In the genomic region with DNA sequence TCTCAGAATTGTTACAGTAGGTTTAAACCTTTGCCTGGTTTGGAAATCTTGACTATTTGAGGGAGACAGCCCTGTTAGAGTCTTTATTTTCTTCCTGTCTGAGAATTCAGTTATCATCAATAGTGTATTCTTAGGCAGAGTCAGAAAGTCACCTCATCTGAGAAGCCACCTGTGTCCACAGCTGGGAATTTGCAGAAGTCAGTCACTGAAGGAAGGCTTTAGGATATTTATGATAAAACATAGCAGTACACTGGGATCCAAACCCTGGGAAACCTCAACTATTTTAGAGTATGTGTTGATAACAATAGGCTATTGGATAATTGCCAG, we compare ENCODE assay signal across 8 cellular contexts.
DNase-seq lines count a peak whose midpoint lies in the region; ATAC-seq, FAIRE-seq and TF ChIP-seq lines count a peak whose summit lies in the region.
"Not testable (repeated sequence)": the region's sequence is repeated elsewhere in the genome, so short reads cannot be mapped to it uniquely, and the experiment has no call there.

No MANE protein-coding gene starts in this region.

- not testable (repeated sequence) for H4K20me1 ChIP-seq in keratinocyte (ENCODE audit: control insufficient read depth, extremely low read depth, insufficient read depth, low read length)

- not testable (repeated sequence) for H3K27ac ChIP-seq in keratinocyte (ENCODE audit: control insufficient read depth, insufficient read depth, low read length)

- H3K4me1 ChIP-seq in keratinocyte (ENCODE audit: control insufficient read depth, extremely low read depth, insufficient read depth, low read length): not testable (repeated sequence)

- not testable (repeated sequence) for TF ChIP-seq CTCF in keratinocyte (optimal IDR thresholded peaks at IDR 0.05 in 1 of 3, IDR thresholded peaks at IDR 0.05 in 1 of 3, conservative IDR thresholded peaks at IDR 0.05 in 1 of 3; ENCODE audit: extremely low read depth in 1 of 3, insufficient read depth in 2 of 3, low read length in 3 of 3)

- dilution Hi-C loops in keratinocyte (cut with MboI; ENCODE audit: extremely low pct_ligation_motif_present, low sequenced_read_pairs): not testable (repeated sequence)

- H2AFZ ChIP-seq in keratinocyte (ENCODE audit: control insufficient read depth, low read length): not testable (repeated sequence)

- ATAC-seq in GM18520 (IDR thresholded peaks at IDR 0.05; ENCODE audit: unreplicated experiment): peak; percentile 16
- peak; percentile 39 for ATAC-seq in GM19372 (IDR thresholded peaks at IDR 0.05; ENCODE audit: low read depth, unreplicated experiment)
- peak; percentile 55 for ATAC-seq in GM21515 (IDR thresholded peaks at IDR 0.05; ENCODE audit: unreplicated experiment)
- ATAC-seq in HG02610 (IDR thresholded peaks at IDR 0.05; ENCODE audit: unreplicated experiment): peak; percentile 44
- peak; percentile 43 for ATAC-seq in HG02973 (IDR thresholded peaks at IDR 0.05; ENCODE audit: unreplicated experiment)
- peak; percentile 41 for ATAC-seq in HG03196 (IDR thresholded peaks at IDR 0.05; ENCODE audit: unreplicated experiment)
- ATAC-seq in HG03565 (IDR thresholded peaks at IDR 0.05; ENCODE audit: unreplicated experiment): peak; percentile 30

- not testable (repeated sequence) for DNase-seq in keratinocyte (ENCODE audit: low read depth, low spot score)

- H3K79me2 ChIP-seq in keratinocyte (ENCODE audit: control insufficient read depth, insufficient read depth, low read length): not testable (repeated sequence)

- not testable (repeated sequence) for H3K4me2 ChIP-seq in keratinocyte (ENCODE audit: control insufficient read depth, extremely low read depth, insufficient read depth, low read depth, low read length)

- FAIRE-seq in keratinocyte (lab: Jason Lieb, UNC): peak; percentile 74

- not testable (repeated sequence) for H3K9ac ChIP-seq in keratinocyte (ENCODE audit: control insufficient read depth, extremely low read depth, insufficient read depth, low read length)

- H3K36me3 ChIP-seq in keratinocyte (ENCODE audit: control insufficient read depth in 2 of 2, extremely low read depth in 1 of 2, insufficient read depth in 2 of 2, low read length in 2 of 2): not testable (repeated sequence)

- not testable (repeated sequence) for H3K9me1 ChIP-seq in keratinocyte (ENCODE audit: control insufficient read depth, extremely low read depth, insufficient read depth, low read length)

- H3K9me3 ChIP-seq in keratinocyte (ENCODE audit: control insufficient read depth, low read depth, low read length): not testable (repeated sequence)

- not testable (repeated sequence) for H3K27me3 ChIP-seq in keratinocyte (ENCODE audit: control insufficient read depth, extremely low read depth, insufficient read depth, low read length)

- not testable (repeated sequence) for H3K4me3 ChIP-seq in keratinocyte (ENCODE audit: control insufficient read depth in 2 of 3, extremely low read depth in 1 of 3, insufficient read depth in 2 of 3, low read depth in 1 of 3, low read length in 3 of 3)
